In the genomic region with DNA sequence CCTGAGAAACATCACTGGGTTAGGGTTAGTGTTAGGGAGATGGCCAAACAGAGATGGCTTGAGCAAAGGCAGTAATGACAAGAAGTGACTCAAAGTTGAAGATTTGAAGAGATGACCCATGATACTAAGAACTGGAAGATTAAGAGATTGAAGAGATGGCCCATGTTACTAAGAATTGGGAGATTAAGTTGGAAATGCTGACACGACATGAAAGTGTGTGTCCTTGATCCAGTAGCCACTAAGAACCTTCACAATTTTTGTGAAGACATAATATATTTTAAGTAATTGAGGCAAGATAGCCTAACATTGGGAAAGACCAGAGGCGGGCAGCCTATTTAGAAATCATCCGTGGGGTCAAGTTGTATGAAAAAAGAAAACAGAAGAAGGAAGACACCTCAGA, we compare ENCODE assay signal across 27 cellular contexts.
"Had no signal": no experiment of that assay in that cellular context is flagged by ENCODE, and none has a peak within 500 bp of the region (broad histone marks: within the 10 kb centered on the region; RNA-seq: fewer than 3 reads in every experiment).

No MANE protein-coding gene starts in this region.

- H3K27ac ChIP-seq: colonic mucosa, epithelial cell of prostate, esophagus squamous epithelium, gastrocnemius medialis, heart right ventricle, left lung, lower lobe of right lung had no signal

- FAIRE-seq: endometrium, islet of Langerhans, keratinocyte had no signal

- H3K27me3 ChIP-seq: colonic mucosa, esophagus squamous epithelium, gastrocnemius medialis, heart right ventricle, left lung had no signal

- H3K27ac Mint-ChIP-seq: dendritic cell treated with granulocyte-macrophage colony-stimulating factor and Interleukin-4, amounts not matched to agents 40 ng/mL and 50 ng/mL, for 4 days; effector memory CD8-positive, alpha-beta T cell; endodermal cell; mesothelial cell of epicardium; naive B cell had no signal

- H3K36me3 Mint-ChIP-seq: mesothelial cell of epicardium, naive B cell had no signal

- ATAC-seq: effector memory CD8-positive, alpha-beta T cell; gastrocnemius medialis; heart right ventricle; left cardiac atrium; left lung; left ventricle myocardium superior; lower lobe of right lung; mucosa of descending colon had no signal

- H3K27me3 Mint-ChIP-seq: dendritic cell treated with granulocyte-macrophage colony-stimulating factor and Interleukin-4, amounts not matched to agents 40 ng/mL and 50 ng/mL, for 4 days; effector memory CD8-positive, alpha-beta T cell had no signal

- H3K36me3 ChIP-seq: colonic mucosa, esophagus squamous epithelium, gastrocnemius medialis, left lung, lower lobe of right lung had no signal

- H3K9me3 ChIP-seq: colonic mucosa, esophagus squamous epithelium, gastrocnemius medialis, heart right ventricle, left lung, lower lobe of right lung, mucosa of descending colon had no signal

- H3K4me3 ChIP-seq: colonic mucosa, esophagus squamous epithelium, gastrocnemius medialis, heart right ventricle, left lung, lower lobe of right lung, mucosa of descending colon had no signal

- H3K9me3 Mint-ChIP-seq: dendritic cell treated with granulocyte-macrophage colony-stimulating factor and Interleukin-4, amounts not matched to agents 40 ng/mL and 50 ng/mL, for 4 days; effector memory CD8-positive, alpha-beta T cell; endodermal cell; mesothelial cell of epicardium had no signal

- H3K4me3 Mint-ChIP-seq: dendritic cell treated with granulocyte-macrophage colony-stimulating factor and Interleukin-4, amounts not matched to agents 40 ng/mL and 50 ng/mL, for 4 days; effector memory CD8-positive, alpha-beta T cell; endodermal cell; mesothelial cell of epicardium; naive B cell had no signal

- DNase-seq: colonic mucosa; cortex of kidney; effector CD8-positive, alpha-beta T cell; effector memory CD8-positive, alpha-beta T cell; endodermal cell; erythroblast; esophagus squamous epithelium; foreskin fibroblast; foreskin melanocyte; gastrocnemius medialis; glutamatergic neuron; head of caudate nucleus; heart right ventricle; hippocampal formation; left cardiac atrium; left lung; left ventricle myocardium superior; lower lobe of right lung; mesenchymal stem cell; mucosa of descending colon; naive B cell had no signal

- H3K4me1 Mint-ChIP-seq: endodermal cell, mesothelial cell of epicardium, naive B cell had no signal

- H3K4me1 ChIP-seq: colonic mucosa, left lung had no signal
